26 cellular contexts compared by ENCODE assay signal in genomic region chr5:141393267-141393666, GRCh38. TPM values are rescaled to one million over a fixed set of nuclear protein-coding genes. Genes with fewer than 3 reads are reported as not detected.
"Had no signal": no experiment of that assay in that cellular context is flagged by ENCODE, and none has a peak within 500 bp of the region (broad histone marks: within the 10 kb centered on the region; RNA-seq: fewer than 3 reads in every experiment).

No MANE protein-coding gene starts in this region.

- ATAC-seq: left colon; lower lobe of right lung; pancreas; right lobe of liver; stimulated activated effector memory CD8-positive, alpha-beta T cell treated with anti-CD3 and anti-CD28 coated beads, Interleukin-12 subunit alpha, Interleukin-12 subunit beta, amount 100 ng/mL, for 72 hours; upper lobe of right lung had no signal

- H3K9me3 ChIP-seq: colonic mucosa had no signal

- H3K36me3 ChIP-seq: colonic mucosa, lower lobe of right lung, neutrophil, pancreas, transverse colon, upper lobe of right lung, uterus had no signal

- H3K4me2 ChIP-seq: smooth muscle cell had no signal

- H3K4me3 ChIP-seq: colonic mucosa, left ventricle myocardium inferior, lower lobe of right lung, pancreas, right lobe of liver, transverse colon, upper lobe of right lung, uterus had no signal

- DNase-seq: colonic mucosa; dermis blood vessel endothelial cell; effector memory CD4-positive, alpha-beta T cell; erythroblast; esophagus squamous epithelium; foreskin melanocyte; hypothalamus; immature natural killer cell; islet precursor cell; kidney glomerular epithelial cell; left colon; left ventricle myocardium inferior; lower lobe of right lung; natural killer cell; right lobe of liver; stimulated activated CD4-positive, alpha-beta T cell treated with anti-CD3 and anti-CD28 coated beads, Interleukin-12 subunit alpha, Interleukin-12 subunit beta, amount 100 ng/mL, for 4 hours; stimulated activated CD4-positive, alpha-beta T cell treated with anti-CD3 and anti-CD28 coated beads, Interleukin-1b, Interleukin-23, amount 100 ng/mL, for 48 hours; stimulated activated CD4-positive, alpha-beta T cell treated with anti-CD3 and anti-CD28 coated beads, Interleukin-4, amount 100 ng/mL, for 24 hours; stimulated activated naive CD4-positive, alpha-beta T cell treated with Interleukin-2 at 50 U/mL for 16 hours; transverse colon; upper lobe of right lung; uterus had no signal

- H3K27ac ChIP-seq: colonic mucosa, esophagus squamous epithelium, left ventricle myocardium inferior, lower lobe of right lung, neutrophil, pancreas, right lobe of liver, transverse colon, upper lobe of right lung, uterus had no signal

- H3K27me3 ChIP-seq: colonic mucosa, pancreas, right lobe of liver, uterus had no signal

- H3K4me1 ChIP-seq: colonic mucosa, esophagus squamous epithelium, lower lobe of right lung, pancreas, right lobe of liver, transverse colon, upper lobe of right lung, uterus had no signal

RNA-seq across cellular contexts. Expression of gene PCDHGA7, which starts 10.7 kb away (rescaled TPM):
- polyA plus RNA-seq: immature natural killer cell, smooth muscle cell had no signal
